In the genomic region with DNA sequence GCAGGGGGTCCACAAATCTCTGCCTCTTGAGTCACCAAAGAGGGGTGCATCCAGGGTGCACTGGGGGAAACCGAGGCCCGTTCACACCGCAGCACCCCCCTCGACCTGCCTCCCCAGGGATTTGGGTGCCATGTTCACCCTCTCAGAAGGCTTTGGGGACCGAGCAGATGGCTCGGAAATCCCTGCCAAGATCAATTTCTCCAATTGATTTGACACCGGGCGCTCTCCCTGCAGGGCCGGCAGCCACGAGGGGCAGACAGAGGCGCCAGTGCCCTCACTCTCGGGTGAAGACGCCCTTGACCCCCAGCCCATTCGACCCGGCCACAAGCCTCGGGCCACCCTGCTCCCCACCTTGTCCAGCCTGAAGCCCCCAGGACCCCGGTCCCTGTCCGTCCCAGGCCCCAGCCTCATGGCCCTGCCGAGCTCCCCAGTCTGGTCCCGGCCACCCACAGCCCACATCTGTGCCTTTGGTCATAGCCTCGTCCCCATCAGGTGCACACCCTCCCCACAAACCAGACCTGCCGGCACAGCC, we compare ENCODE assay signal across 22 cellular contexts. TPM values are rescaled to one million over a fixed set of nuclear protein-coding genes. Genes with fewer than 3 reads are reported as not detected.
DNase-seq lines count a peak whose midpoint lies in the region; ATAC-seq and TF ChIP-seq lines count a peak whose summit lies in the region.
"Had no signal": no experiment of that assay in that cellular context is flagged by ENCODE, and none has a peak within 500 bp of the region (broad histone marks: within the 10 kb centered on the region; RNA-seq: fewer than 3 reads in every experiment).

No MANE protein-coding gene starts in this region.

- DNase-seq in Panc1 (ENCODE audit: low read depth, low spot score) (no peak), coronary artery (ENCODE audit: low spot score) (no peak), progenitor cell of endocrine pancreas (ENCODE audit: low spot score, unreplicated experiment) (no peak), dedifferentiated amniotic fluid mesenchymal stem cell (ENCODE audit: extremely low spot score) (no peak)
- DNase-seq in CD4-positive, alpha-beta memory T cell = no peak
- DNase-seq: BE2C; CD4-positive, CD25-positive, alpha-beta regulatory T cell; COR-L47; DND-41; GM23248; Kasumi-1; NCI-H1048; NCI-H1417 treated with DMSO at 0.1 percent for 48 hours; NCI-H187; NCI-H446 treated with DMSO at 0.1 percent for 48 hours; NCI-H526 treated with DMSO at 0.1 percent for 48 hours; SJCRH30; T-helper 1 cell had no signal

- H3K9me3 ChIP-seq in Panc1 (ENCODE audit: control insufficient read depth, insufficient read depth, low read depth, low read length) = no peaks in the 10 kb centered on the region; the same call in 1 of the 2 replicates
- peaks cover 0 to 7% of the 10 kb centered on the region in 2 donors for H3K9me3 ChIP-seq in CD4-positive, alpha-beta memory T cell (ENCODE audit: control insufficient read depth in 1 of 2, low read length in 2 of 2)

- no peak for TF ChIP-seq CTCF in C4-2B (conservative IDR thresholded peaks at IDR 0.05)
- no peak for TF ChIP-seq CTCF in Panc1 (IDR thresholded peaks at IDR 0.05)
- TF ChIP-seq CTCF in coronary artery (IDR thresholded peaks at IDR 0.05) = no peak
- no peak for TF ChIP-seq CTCF in progenitor cell of endocrine pancreas (IDR thresholded peaks at IDR 0.05; ENCODE audit: unreplicated experiment)

- BruUV-seq in Panc1 (replicated peaks; lab: Mats Ljungman, UMichigan) = no TSS peak

- intact Hi-C loops in Panc1 (cut with micrococcal nuclease; ENCODE audit: unreplicated experiment) = no loop called here
- intact Hi-C loops in CD4-positive, alpha-beta memory T cell (cut with micrococcal nuclease) = no loop called here

- in situ Hi-C loops in Panc1 (cut with HindIII; ENCODE audit: low pct_unique_long_range_greater_than_20kb, low sequenced_read_pairs) = no loop called here

- H3K9me3 Mint-ChIP-seq in progenitor cell of endocrine pancreas (ENCODE audit: low read depth) = peaks cover 8% of the 10 kb centered on the region
- H3K9me3 Mint-ChIP-seq in CD4-positive, alpha-beta memory T cell = peaks cover 0 to 29% (median 19%) of the 10 kb centered on the region in 8 donors

- H3K27ac ChIP-seq in C4-2B (peak overlapping the region; percentile 70), Panc1 (ENCODE audit: low read length) (peak overlapping the region; percentile 88), coronary artery (peak overlapping the region in 1 of 2 donors; percentile 67)
- no peak overlapping the region for H3K27ac ChIP-seq in CD4-positive, alpha-beta memory T cell (ENCODE audit: low read depth, low read length)
- H3K27ac ChIP-seq: GM23248, SJCRH30 had no signal

- peaks cover 18% of the 10 kb centered on the region for H3K4me1 Mint-ChIP-seq in progenitor cell of endocrine pancreas (ENCODE audit: low read depth)
- H3K4me1 Mint-ChIP-seq in CD4-positive, alpha-beta memory T cell = no peaks in the 10 kb centered on the region
- H3K4me1 Mint-ChIP-seq: CD4-positive, CD25-positive, alpha-beta regulatory T cell had no signal

- H3K4me3 ChIP-seq in Panc1 (ENCODE audit: low read depth in 2 of 2, low read length in 2 of 2) = no peak overlapping the region
- H3K4me3 ChIP-seq in coronary artery = peak overlapping the region; percentile 1
- no peak overlapping the region for H3K4me3 ChIP-seq in CD4-positive, alpha-beta memory T cell (ENCODE audit: low read length in 2 of 2)
- H3K4me3 ChIP-seq: GM12878, GM23248, MG63, SJCRH30 had no signal

- POLR2A ChIA-PET in Panc1 (lab: Charles Lee) = interaction anchor here (0.5 kb wide), 1 partner anchor 9 kb away, joined by 4 read pairs; no protein-coding TSS in a partner anchor
- POLR2A ChIA-PET in CD4-positive, alpha-beta memory T cell (lab: Charles Lee; ENCODE audit: partially characterized antibody) = no interaction called here

- no peaks in the 10 kb centered on the region for H3K27me3 ChIP-seq in Panc1 (ENCODE audit: control insufficient read depth, insufficient read depth, low read length)
- H3K27me3 ChIP-seq in CD4-positive, alpha-beta memory T cell (ENCODE audit: insufficient read depth, low read length) = peaks cover 3% of the 10 kb centered on the region
- H3K27me3 ChIP-seq: SJCRH30 had no signal

- peak overlapping the region; percentile 78 for H3K27ac Mint-ChIP-seq in progenitor cell of endocrine pancreas
- no peak overlapping the region for H3K27ac Mint-ChIP-seq in CD4-positive, alpha-beta memory T cell
- H3K27ac Mint-ChIP-seq: CD4-positive, CD25-positive, alpha-beta regulatory T cell had no signal

- H3K36me3 Mint-ChIP-seq in progenitor cell of endocrine pancreas (ENCODE audit: insufficient read depth) = peaks cover 1% of the 10 kb centered on the region
- H3K36me3 Mint-ChIP-seq in CD4-positive, alpha-beta memory T cell = peaks cover 2 to 9% of the 10 kb centered on the region in 2 donors
- H3K36me3 Mint-ChIP-seq: CD4-positive, CD25-positive, alpha-beta regulatory T cell had no signal

- peaks cover 50% of the 10 kb centered on the region for H3K4me1 ChIP-seq in Panc1 (ENCODE audit: control insufficient read depth, insufficient read depth, low read length)
- H3K4me1 ChIP-seq in CD4-positive, alpha-beta memory T cell (ENCODE audit: insufficient read depth, low read length) = no peaks in the 10 kb centered on the region

- no peak overlapping the region for H3K4me3 Mint-ChIP-seq in progenitor cell of endocrine pancreas (ENCODE audit: low read depth)
- H3K4me3 Mint-ChIP-seq in CD4-positive, alpha-beta memory T cell = no peak overlapping the region
- H3K4me3 Mint-ChIP-seq: CD4-positive, CD25-positive, alpha-beta regulatory T cell had no signal

- H3K36me3 ChIP-seq in Panc1 (ENCODE audit: control insufficient read depth, insufficient read depth, low read length) = no peaks in the 10 kb centered on the region
- H3K36me3 ChIP-seq in CD4-positive, alpha-beta memory T cell (ENCODE audit: insufficient read depth, low read length) = no peaks in the 10 kb centered on the region
- H3K36me3 ChIP-seq: BE2C, MG63, SJCRH30 had no signal

- CTCF ChIA-PET in Panc1 (lab: Charles Lee) = no interaction called here
- CTCF ChIA-PET in CD4-positive, alpha-beta memory T cell (lab: Charles Lee; ENCODE audit: partially characterized antibody) = no interaction called here

- H3K27me3 Mint-ChIP-seq in progenitor cell of endocrine pancreas = peaks cover 12% of the 10 kb centered on the region
- H3K27me3 Mint-ChIP-seq in CD4-positive, alpha-beta memory T cell = peaks cover 13 to 20% of the 10 kb centered on the region in 2 donors

- no peak for ATAC-seq in Panc1
- ATAC-seq in GM21576 (IDR thresholded peaks at IDR 0.05; ENCODE audit: unreplicated experiment) = no peak
- ATAC-seq: GM12878 had no signal

RNA-seq across cellular contexts. Expression of gene SSTR5, which starts 9.3 kb away (rescaled TPM):
- total RNA-seq in Panc1 (2021; ENCODE audit: unreplicated experiment) (2.8 TPM), progenitor cell of endocrine pancreas (1.0 and 1.4 TPM in 2 replicates)
- 12.8 TPM for polyA plus RNA-seq in Panc1 (2012; ENCODE audit: insufficient read length)
- not detected for total RNA-seq in CD4-positive, alpha-beta memory T cell
- polyA plus RNA-seq in CD4-positive, alpha-beta memory T cell = not detected
- total RNA-seq: CD4-positive, CD25-positive, alpha-beta regulatory T cell; GM12878; GM23248 had no signal
- polyA plus RNA-seq: CD4-positive, CD25-positive, alpha-beta regulatory T cell; GM12878; GM23248 had no signal

RNA-seq across cellular contexts. Expression of gene C1QTNF8, which starts 14.2 kb away (rescaled TPM):
- 0.39 TPM for total RNA-seq in Panc1 (2021; ENCODE audit: unreplicated experiment)
- 0.63 TPM for polyA plus RNA-seq in Panc1 (2012; ENCODE audit: insufficient read length)
- total RNA-seq in progenitor cell of endocrine pancreas = not detected in 2 replicates
- not detected for total RNA-seq in CD4-positive, alpha-beta memory T cell
- not detected for polyA plus RNA-seq in CD4-positive, alpha-beta memory T cell
- total RNA-seq: CD4-positive, CD25-positive, alpha-beta regulatory T cell; GM12878; GM23248; SJCRH30 had no signal
- polyA plus RNA-seq: CD4-positive, CD25-positive, alpha-beta regulatory T cell; GM12878; GM23248 had no signal
